Comparison of ENCODE assay signal across 10 cellular contexts in genomic region chr1:231918239-231919015, GRCh38.
DNase-seq lines count a peak whose midpoint lies in the region; ATAC-seq, FAIRE-seq and TF ChIP-seq lines count a peak whose summit lies in the region.
"Had no signal": no experiment of that assay in that cellular context is flagged by ENCODE, and none has a peak within 500 bp of the region (broad histone marks: within the 10 kb centered on the region; RNA-seq: fewer than 3 reads in every experiment).

No MANE protein-coding gene starts in this region.

- no peak overlapping the region for H3K4me3 Mint-ChIP-seq in astrocyte (ENCODE audit: unreplicated experiment)
- H3K4me3 Mint-ChIP-seq in glutamatergic neuron (ENCODE audit: unreplicated experiment): no peak overlapping the region
- H3K4me3 Mint-ChIP-seq in H9: no peak overlapping the region

- H3K36me3 ChIP-seq in astrocyte (ENCODE audit: insufficient read depth, low read length): no peaks in the 10 kb centered on the region

- H3K27me3 Mint-ChIP-seq in astrocyte (ENCODE audit: low read depth, unreplicated experiment) (no peaks in the 10 kb centered on the region), glutamatergic neuron (ENCODE audit: unreplicated experiment) (no peaks in the 10 kb centered on the region), H9 (ENCODE audit: low read depth) (peaks cover 4% of the 10 kb centered on the region)

- H3K27ac Mint-ChIP-seq in astrocyte (ENCODE audit: unreplicated experiment) (peak overlapping the region; percentile 77), glutamatergic neuron (ENCODE audit: unreplicated experiment) (no peak overlapping the region), H9 (peak overlapping the region in 1 of 3 experiments; percentile 4; a peak in 1 of 7 replicates)

- H4K5ac ChIP-seq in H9 (ENCODE audit: insufficient read length, low read depth, low read length): no peak overlapping the region

- peak overlapping the region; percentile 22 for H3K27ac ChIP-seq in astrocyte (ENCODE audit: low read depth, low read length)
- no peak overlapping the region for H3K27ac ChIP-seq in H9 (ENCODE audit: insufficient read length, low read depth, low read length)

- ATAC-seq in GM18868 (IDR thresholded peaks at IDR 0.05; ENCODE audit: unreplicated experiment) (peak; percentile 47), GM18909 (IDR thresholded peaks at IDR 0.05; ENCODE audit: poor library complexity, unreplicated experiment) (no peak), HG02840 (IDR thresholded peaks at IDR 0.05; ENCODE audit: low FRiP score, unreplicated experiment) (no peak)

- H3K36me3 Mint-ChIP-seq in astrocyte (ENCODE audit: low read depth, unreplicated experiment) (no peaks in the 10 kb centered on the region), glutamatergic neuron (ENCODE audit: unreplicated experiment) (no peaks in the 10 kb centered on the region), H9 (ENCODE audit: insufficient read depth in 1 of 3, low read depth in 3 of 3) (no peaks in the 10 kb centered on the region; a peak in 1 of 7 replicates)

- no peak overlapping the region for H3K4ac ChIP-seq in H9 (ENCODE audit: low read depth, low read length)

- H2AK5ac ChIP-seq in H9 (ENCODE audit: insufficient read length, low read length): no peak overlapping the region

- H3K79me1 ChIP-seq in H9 (ENCODE audit: insufficient read depth, low read depth, low read length, poor library complexity, severe bottlenecking): no peaks in the 10 kb centered on the region

- no peak overlapping the region for H3T11ph ChIP-seq in H9 (ENCODE audit: low read length)

- H2AFZ ChIP-seq in astrocyte (ENCODE audit: low read depth, low read length) (no peak overlapping the region), H9 (ENCODE audit: low read length) (no peak overlapping the region)

- H2BK15ac ChIP-seq in H9 (ENCODE audit: low read depth, low read length): no peak overlapping the region

- H3K23ac ChIP-seq in H9 (ENCODE audit: insufficient read length, low read depth, low read length): no peak overlapping the region

- no peak for FAIRE-seq in astrocyte (lab: Jason Lieb, UNC)

- no peaks in the 10 kb centered on the region for H3K9me3 ChIP-seq in astrocyte (ENCODE audit: insufficient read depth, low read depth, low read length)
- H3K9me3 ChIP-seq in H9 (ENCODE audit: control insufficient read depth, low read depth, low read length): no peaks in the 10 kb centered on the region

- WGBS in H9 (ENCODE audit: extremely low coverage, insufficient read length, low lambda C conversion rate): no CpG with 5 or more reads among the region's 6 CpGs

- H2BK5ac ChIP-seq in H9 (ENCODE audit: insufficient read length, low read length): no peak overlapping the region

- H2BK120ac ChIP-seq in H9 (ENCODE audit: low read depth, low read length, poor library complexity, severe bottlenecking): no peak overlapping the region

- H3K4me1 ChIP-seq in astrocyte (ENCODE audit: insufficient read depth, low read length) (peaks cover 34% of the 10 kb centered on the region), H9 (ENCODE audit: insufficient read depth, low read length) (no peaks in the 10 kb centered on the region)

- no peak overlapping the region for H2BK20ac ChIP-seq in H9 (ENCODE audit: low read depth, low read length, poor library complexity, severe bottlenecking)

- H3K9ac ChIP-seq in astrocyte (ENCODE audit: low read length): no peak overlapping the region
- no peak overlapping the region for H3K9ac ChIP-seq in H9 (ENCODE audit: extremely low read depth, insufficient read length, low read length)

- no peak overlapping the region for H4K91ac ChIP-seq in H9 (ENCODE audit: insufficient read length, low read depth, low read length)

- H3K27me3 ChIP-seq in astrocyte (ENCODE audit: insufficient read depth, low read length) (no peaks in the 10 kb centered on the region), H9 (ENCODE audit: insufficient read depth, low read length) (no peaks in the 10 kb centered on the region)

- H2BK12ac ChIP-seq in H9 (ENCODE audit: insufficient read length, low read depth, low read length): no peak overlapping the region

- H3K18ac ChIP-seq in H9 (ENCODE audit: insufficient read length, low read depth, low read length): no peak overlapping the region

- H4K20me1 ChIP-seq in astrocyte (ENCODE audit: insufficient read depth, low read length) (no peaks in the 10 kb centered on the region), H9 (ENCODE audit: control insufficient read depth, insufficient read depth, insufficient read length) (peaks cover 3% of the 10 kb centered on the region)

- peaks cover 34% of the 10 kb centered on the region for H3K4me1 Mint-ChIP-seq in astrocyte (ENCODE audit: low read depth, unreplicated experiment)
- H3K4me1 Mint-ChIP-seq in glutamatergic neuron (ENCODE audit: low read depth, unreplicated experiment): peaks cover 22% of the 10 kb centered on the region
- H3K4me1 Mint-ChIP-seq in H9: peaks cover 11% of the 10 kb centered on the region in 2 experiments

- no peak overlapping the region for H4K8ac ChIP-seq in H9 (replicated peaks; ENCODE audit: insufficient read length, low read depth, low read length)

- H3K23me2 ChIP-seq in H9 (ENCODE audit: insufficient read length, low read depth, low read length, poor library complexity, severe bottlenecking): no peaks in the 10 kb centered on the region

- H3K79me2 ChIP-seq in astrocyte (ENCODE audit: insufficient read depth, low read length) (no peaks in the 10 kb centered on the region), H9 (ENCODE audit: insufficient read depth, low read length) (no peaks in the 10 kb centered on the region)

- H3K14ac ChIP-seq in H9 (ENCODE audit: insufficient read depth, low read length): no peak overlapping the region

- H3K56ac ChIP-seq in H9 (ENCODE audit: insufficient read length, low read depth, low read length): no peak overlapping the region

- H3K4me2 ChIP-seq in astrocyte (ENCODE audit: low read length) (peak overlapping the region; percentile 65), H9 (ENCODE audit: insufficient read depth, insufficient read length, low read length) (no peak overlapping the region)

- H3K9me3 Mint-ChIP-seq in astrocyte (ENCODE audit: unreplicated experiment) (no peaks in the 10 kb centered on the region), glutamatergic neuron (ENCODE audit: unreplicated experiment) (no peaks in the 10 kb centered on the region), H9 (no peaks in the 10 kb centered on the region)

- peak; percentile 81 for DNase-seq in M059J (ENCODE audit: low read depth)
- peak; percentile 85 for DNase-seq in astrocyte (ENCODE audit: low read depth)
- DNase-seq in non-pigmented ciliary epithelial cell (ENCODE audit: low read depth): peak; percentile 57
- no peak for DNase-seq in glutamatergic neuron
- no peak for DNase-seq in H9
- DNase-seq: NCI-H1694, T1000 had no signal

- H3K4me3 ChIP-seq in astrocyte (ENCODE audit: insufficient read depth, low read depth, low read length): no peak overlapping the region

- TF ChIP-seq CTCF in astrocyte (IDR thresholded peaks at IDR 0.05; ENCODE audit: insufficient read depth, low read depth, low read length) (no peak), glutamatergic neuron (IDR thresholded peaks at IDR 0.05; ENCODE audit: partially characterized antibody, unreplicated experiment) (no peak), H9 (conservative IDR thresholded peaks at IDR 0.05) (no peak)

Comparison
In these comparisons a context has a peak if more than half of its experiments do, and no peak if none do; other contexts are left out.
1. DNase-seq: peak in M059J (single experiment), astrocyte (single experiment) and non-pigmented ciliary epithelial cell (single experiment); none in glutamatergic neuron (single experiment) and H9 (single experiment).